Comparison of ENCODE assay signal across 8 cellular contexts in genomic region chr4:77156912-77157858, GRCh38. TPM values are rescaled to one million over a fixed set of nuclear protein-coding genes. Genes with fewer than 3 reads are reported as not detected.
DNase-seq lines count a peak whose midpoint lies in the region; ATAC-seq and TF ChIP-seq lines count a peak whose summit lies in the region.

Gene CCNG2 (plus strand): TSS chr4:77157207. CDS start chr4:77158533, 1,326 bp downstream.

- H3K27me3 ChIP-seq in CD8-positive, alpha-beta memory T cell (ENCODE audit: insufficient read depth, low read length, poor library complexity, severe bottlenecking) = no peaks in the 10 kb centered on the region
- H3K27me3 ChIP-seq in Peyer's patch = no peaks in the 10 kb centered on the region

- TF ChIP-seq CTCF in Peyer's patch (IDR thresholded peaks at IDR 0.05) (peak in 1 of 6 experiments; percentile 17), neural crest cell (conservative IDR thresholded peaks at IDR 0.05) (no peak)

- peak; percentile 79 to 97 (median 93) for DNase-seq in CD8-positive, alpha-beta memory T cell
- peak; percentile 41 for DNase-seq in HuH-7.5 (ENCODE audit: low spot score)
- peak; percentile 87 to 95 (median 89) for DNase-seq in Peyer's patch
- DNase-seq in fibroblast of peridontal ligament (ENCODE audit: extremely low read depth) = peak; percentile 9
- DNase-seq in neural crest cell (ENCODE audit: low read depth, low spot score) = peak; percentile 92
- DNase-seq in stimulated activated naive CD8-positive, alpha-beta T cell treated with anti-CD3 and anti-CD28 coated beads, Interleukin-15, amount 100 ng/mL, for 72 hours = peak in 1 of 2 donors; percentile 94

- peak within 1 kb of the TSS; percentile 91 to 97 (median 94) for H3K27ac Mint-ChIP-seq in CD8-positive, alpha-beta memory T cell
- peak within 1 kb of the TSS; percentile 98 for H3K27ac Mint-ChIP-seq in activated T-helper 17 cell treated with anti-CD3 and anti-CD28 coated beads, Interleukin-2, amount 50 U/mL, for 72 hours
- H3K27ac Mint-ChIP-seq in neural crest cell (ENCODE audit: unreplicated experiment) = peak within 1 kb of the TSS; percentile 100
- H3K27ac Mint-ChIP-seq in stimulated activated naive CD8-positive, alpha-beta T cell treated with anti-CD3 and anti-CD28 coated beads, Interleukin-15, amount 100 ng/mL, for 72 hours = peak within 1 kb of the TSS; percentile 98 to 100

- H3K27ac ChIP-seq in CD8-positive, alpha-beta memory T cell (ENCODE audit: low read depth, low read length) = peak within 1 kb of the TSS; percentile 75
- peak within 1 kb of the TSS; percentile 88 to 99 (median 90) for H3K27ac ChIP-seq in Peyer's patch

- TF ChIP-seq POLR2A in Peyer's patch (IDR thresholded peaks at IDR 0.05) = peak; percentile 54 to 74

- H3K9me3 Mint-ChIP-seq in CD8-positive, alpha-beta memory T cell = peaks cover 0 to 3% (median 0%) of the 10 kb centered on the region in 5 donors
- H3K9me3 Mint-ChIP-seq in activated T-helper 17 cell treated with anti-CD3 and anti-CD28 coated beads, Interleukin-2, amount 50 U/mL, for 72 hours = no peaks in the 10 kb centered on the region
- H3K9me3 Mint-ChIP-seq in neural crest cell = no peaks in the 10 kb centered on the region
- H3K9me3 Mint-ChIP-seq in stimulated activated naive CD8-positive, alpha-beta T cell treated with anti-CD3 and anti-CD28 coated beads, Interleukin-15, amount 100 ng/mL, for 72 hours = no peaks in the 10 kb centered on the region

- peaks cover under 1 to 9% of the 10 kb centered on the region in 2 donors for H3K27me3 Mint-ChIP-seq in CD8-positive, alpha-beta memory T cell
- no peaks in the 10 kb centered on the region for H3K27me3 Mint-ChIP-seq in activated T-helper 17 cell treated with anti-CD3 and anti-CD28 coated beads, Interleukin-2, amount 50 U/mL, for 72 hours
- H3K27me3 Mint-ChIP-seq in neural crest cell (ENCODE audit: low read depth) = peaks cover 3% of the 10 kb centered on the region
- no peaks in the 10 kb centered on the region for H3K27me3 Mint-ChIP-seq in stimulated activated naive CD8-positive, alpha-beta T cell treated with anti-CD3 and anti-CD28 coated beads, Interleukin-15, amount 100 ng/mL, for 72 hours

- peaks cover 22% of the 10 kb centered on the region for H3K4me1 ChIP-seq in CD8-positive, alpha-beta memory T cell (ENCODE audit: insufficient read depth, low read length)
- peaks cover 0 to 23% (median 5%) of the 10 kb centered on the region in 4 donors for H3K4me1 ChIP-seq in Peyer's patch

- H3K4me1 Mint-ChIP-seq in CD8-positive, alpha-beta memory T cell = peaks cover 37 to 48% (median 43%) of the 10 kb centered on the region in 3 donors
- peaks cover 9% of the 10 kb centered on the region for H3K4me1 Mint-ChIP-seq in activated T-helper 17 cell treated with anti-CD3 and anti-CD28 coated beads, Interleukin-2, amount 50 U/mL, for 72 hours
- H3K4me1 Mint-ChIP-seq in neural crest cell = peaks cover 52% of the 10 kb centered on the region
- H3K4me1 Mint-ChIP-seq in stimulated activated naive CD8-positive, alpha-beta T cell treated with anti-CD3 and anti-CD28 coated beads, Interleukin-15, amount 100 ng/mL, for 72 hours = peaks cover 33% of the 10 kb centered on the region

- no peaks in the 10 kb centered on the region for H3K9me3 ChIP-seq in CD8-positive, alpha-beta memory T cell (ENCODE audit: low read length)
- H3K9me3 ChIP-seq in Peyer's patch = no peaks in the 10 kb centered on the region

- H3K36me3 Mint-ChIP-seq in CD8-positive, alpha-beta memory T cell = peaks cover 0 to 31% (median 8%) of the 10 kb centered on the region in 3 donors
- peaks cover 51% of the 10 kb centered on the region for H3K36me3 Mint-ChIP-seq in activated T-helper 17 cell treated with anti-CD3 and anti-CD28 coated beads, Interleukin-2, amount 50 U/mL, for 72 hours (ENCODE audit: low read depth)
- H3K36me3 Mint-ChIP-seq in neural crest cell (ENCODE audit: low read depth) = peaks cover 7% of the 10 kb centered on the region

- peak within 1 kb of the TSS; percentile 99 for H3K4me3 ChIP-seq in CD8-positive, alpha-beta memory T cell (ENCODE audit: low read length)
- H3K4me3 ChIP-seq in Peyer's patch = peak within 1 kb of the TSS; percentile 74 to 97 (median 86)

- POLR2A ChIA-PET in CD8-positive, alpha-beta memory T cell (lab: Charles Lee) = interaction anchor here (0.9 to 1.5 kb wide), 2 partner anchors 8 to 81 kb away, joined by 3 to 4 read pairs; partner anchors contain the start of gene CCNI

- CTCF ChIA-PET in CD8-positive, alpha-beta memory T cell (lab: Charles Lee) = interaction anchor here (0.7 kb wide), 1 partner anchor 655 kb away, joined by 3 read pairs; no protein-coding TSS in a partner anchor

- ATAC-seq in GM21423 (IDR thresholded peaks at IDR 0.05; ENCODE audit: unreplicated experiment) = peak; percentile 19
- peak; percentile 34 for ATAC-seq in activated T-helper 17 cell treated with anti-CD3 and anti-CD28 coated beads, Interleukin-2, amount 50 U/mL, for 72 hours (replicated peaks)
- peak; percentile 53 for ATAC-seq in stimulated activated naive CD8-positive, alpha-beta T cell treated with anti-CD3 and anti-CD28 coated beads, Interleukin-15, amount 100 ng/mL, for 72 hours

- H3K36me3 ChIP-seq in CD8-positive, alpha-beta memory T cell (ENCODE audit: insufficient read depth, low read length) = peaks cover 5% of the 10 kb centered on the region
- peaks cover 0 to 25% (median 0%) of the 10 kb centered on the region in 3 donors for H3K36me3 ChIP-seq in Peyer's patch

- peak within 1 kb of the TSS; percentile 92 to 99 (median 98) for H3K4me3 Mint-ChIP-seq in CD8-positive, alpha-beta memory T cell
- peak within 1 kb of the TSS; percentile 98 for H3K4me3 Mint-ChIP-seq in activated T-helper 17 cell treated with anti-CD3 and anti-CD28 coated beads, Interleukin-2, amount 50 U/mL, for 72 hours
- peak within 1 kb of the TSS; percentile 98 for H3K4me3 Mint-ChIP-seq in neural crest cell
- peak within 1 kb of the TSS; percentile 98 to 100 for H3K4me3 Mint-ChIP-seq in stimulated activated naive CD8-positive, alpha-beta T cell treated with anti-CD3 and anti-CD28 coated beads, Interleukin-15, amount 100 ng/mL, for 72 hours

RNA-seq across cellular contexts. Expression of gene CCNG2, which starts in this region (rescaled TPM):
- 1 to 10 TPM; 3.7 to 4.0 TPM for total RNA-seq in CD8-positive, alpha-beta memory T cell
- 23.9 TPM for polyA plus RNA-seq in CD8-positive, alpha-beta memory T cell
- total RNA-seq in Peyer's patch (10 to 100 TPM; 19.8 to 29.7 (median 25.8) TPM), neural crest cell (57.2 and 58.8 TPM in 2 replicates)
- total RNA-seq in activated T-helper 17 cell treated with anti-CD3 and anti-CD28 coated beads, Interleukin-2, amount 50 U/mL, for 72 hours = 100 to 1,000 TPM in 1 of 2 donors, 10 to 100 TPM in 1; 25.6 to 130 TPM

Comparison
In these comparisons a context has a peak if more than half of its experiments do, and no peak if none do; other contexts are left out.
1. RNA of gene CCNG2 (total RNA-seq): 25.6 to 130 TPM in activated T-helper 17 cell treated with anti-CD3 and anti-CD28 coated beads, Interleukin-2, amount 50 U/mL, for 72 hours, 57.2 to 58.8 TPM in neural crest cell and 19.8 to 29.7 TPM in Peyer's patch; 3.7 to 4.0 TPM in CD8-positive, alpha-beta memory T cell; every median in the first group is over 4 times any median in the second.
2. Peak in every context shown above with its lines, with median percentiles within 50 percentile points of each other: H3K27ac Mint-ChIP-seq, H3K4me3 Mint-ChIP-seq and ATAC-seq.